ENCODE assay signal across 12 cellular contexts in the genomic region with DNA sequence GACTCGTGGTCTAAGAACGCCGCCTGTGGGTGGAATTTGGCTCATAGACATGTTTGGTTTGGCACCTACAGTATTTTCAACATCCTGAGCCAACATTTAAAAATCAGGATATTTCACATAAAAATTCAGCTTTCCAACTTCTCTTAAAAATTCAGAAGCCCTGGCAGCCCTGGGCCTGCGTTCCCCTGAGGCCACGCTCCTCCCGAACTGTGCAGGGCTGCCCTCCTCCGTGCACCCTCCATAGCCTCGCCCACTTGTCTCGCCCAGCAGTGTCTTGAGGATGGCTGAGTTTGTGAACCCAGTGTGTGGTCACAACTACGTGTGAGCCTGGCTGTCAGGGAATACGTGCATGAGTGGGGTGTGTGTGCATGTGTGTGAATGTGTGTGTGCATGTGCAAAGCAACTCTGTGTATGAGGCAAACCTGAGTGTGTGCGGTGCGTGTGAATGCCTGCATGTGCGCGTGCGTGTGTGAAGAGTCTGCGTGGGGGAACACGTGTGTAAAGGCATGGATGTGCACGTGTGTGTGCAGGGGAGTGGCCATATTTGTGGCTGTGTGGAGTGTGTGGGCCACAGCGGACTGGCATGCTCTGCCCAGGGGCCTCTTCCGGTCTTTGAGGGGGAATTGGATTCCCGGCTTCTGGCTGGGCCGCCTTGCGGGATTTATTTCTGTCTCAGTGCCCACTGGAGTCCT. TPM values are rescaled to one million over a fixed set of nuclear protein-coding genes. Genes with fewer than 3 reads are reported as not detected.
A peak's percentile ranks its signal among the peaks of the same experiment; 100 is the strongest.
DNase-seq lines count a peak whose midpoint lies in the region; TF ChIP-seq lines count a peak whose summit lies in the region.
"Had no signal": no experiment of that assay in that cellular context is flagged by ENCODE, and none has a peak within 500 bp of the region (broad histone marks: within the 10 kb centered on the region; RNA-seq: fewer than 3 reads in every experiment).

No MANE protein-coding gene starts in this region.

- intact Hi-C loops in left ventricle myocardium inferior (cut with micrococcal nuclease), result loop anchor here (5.0 kb wide), 1 partner anchor 201 kb away; no protein-coding TSS in a partner anchor

- TF ChIP-seq CTCF in HEK293 (tag by site-specific recombination; IDR thresholded peaks at IDR 0.05) (no peak), brain microvascular endothelial cell (IDR thresholded peaks at IDR 0.05; ENCODE audit: low read depth, low read length, missing control alignments) (peak; percentile 50), left ventricle myocardium inferior (IDR thresholded peaks at IDR 0.05; ENCODE audit: borderline replicate concordance) (peak; percentile 30), GM10248 (IDR thresholded peaks at IDR 0.05; ENCODE audit: control extremely low read depth, extremely low read depth, low read depth, missing control alignments) (no peak)

- no peaks in the 10 kb centered on the region for H3K36me3 ChIP-seq in HEK293 (ENCODE audit: control insufficient read depth in 2 of 2, insufficient read depth in 1 of 2, low read length in 2 of 2)
- H3K36me3 ChIP-seq in brain microvascular endothelial cell (replicated peaks), result no peaks in the 10 kb centered on the region
- H3K36me3 ChIP-seq in left ventricle myocardium inferior, result no peaks in the 10 kb centered on the region

- CTCF ChIA-PET in HEK293 (lab: Yijun Ruan, JAX) (interaction anchor here (1.5 to 1.6 kb wide), 3 partner anchors 8 to 90 kb away, joined by 3 to 12 read pairs (median 7); no protein-coding TSS in a partner anchor), GM10248 (lab: Yijun Ruan, JAX) (interaction anchor here (0.9 to 2.4 kb wide), 17 partner anchors 8 to 337 kb away, joined by 3 to 21 read pairs (median 12); a partner anchor contains a TSS)

- POLR2A ChIA-PET in HEK293 (lab: Yijun Ruan, JAX), result no interaction called here
- POLR2A ChIA-PET in GM10248 (lab: Yijun Ruan, JAX), result no interaction called here

- H3K4me1 ChIP-seq in HEK293 (ENCODE audit: control insufficient read depth, insufficient read depth, low read length) (no peaks in the 10 kb centered on the region), left ventricle myocardium inferior (peaks cover 31% of the 10 kb centered on the region)

- in situ Hi-C loops in brain microvascular endothelial cell (cut with HindIII; ENCODE audit: low pct_ligation_motif_present, low sequenced_read_pairs), result no loop called here

- no peaks in the 10 kb centered on the region for H3K27me3 ChIP-seq in brain microvascular endothelial cell (replicated peaks)
- no peaks in the 10 kb centered on the region for H3K27me3 ChIP-seq in left ventricle myocardium inferior (ENCODE audit: low read depth)

- H3K4me3 ChIP-seq in HEK293 (ENCODE audit: low read depth, low read length) (no peak overlapping the region), brain microvascular endothelial cell (ENCODE audit: low read depth, low read length) (no peak overlapping the region), left ventricle myocardium inferior (no peak overlapping the region)

- H3K27ac ChIP-seq in HEK293 (ENCODE audit: extremely low read depth, low read depth, low read length), result no peak overlapping the region
- H3K27ac ChIP-seq in brain microvascular endothelial cell, result no peak overlapping the region
- H3K27ac ChIP-seq in left ventricle myocardium inferior (replicated peaks), result no peak overlapping the region

- H3K9me3 ChIP-seq in HEK293 (ENCODE audit: control insufficient read depth, insufficient read depth, low read depth, low read length), result no peaks in the 10 kb centered on the region
- no peaks in the 10 kb centered on the region for H3K9me3 ChIP-seq in left ventricle myocardium inferior (replicated peaks)

- DNase-seq in brain microvascular endothelial cell (peak; percentile 78), left ventricle myocardium inferior (no peak), stromal cell of bone marrow (ENCODE audit: low read depth) (peak; percentile 71), DMS53 (lab: John Stamatoyannopoulos, UW) (no peak), GM10248 (ENCODE audit: extremely low spot score) (no peak), NCI-H1092 treated with DMSO at 0.1 percent for 48 hours (lab: John Stamatoyannopoulos, UW) (no peak), SKM-1 treated with dmso at 0.1 percent for 144 hours (lab: John Stamatoyannopoulos, UW; ENCODE audit: unreplicated experiment) (no peak)
- DNase-seq: activated CD4-positive, alpha-beta T cell treated with anti-CD3 and anti-CD28 coated beads, Interleukin-2, amount 50 U/mL, for 4 hours; erythroblast; midbrain; NCI-H1694 had no signal

TF ChIP-seq in HEK293, 187 proteins besides CTCF, POLR2A, EP300 and RAD21:
- peak; percentile 41; the same call in 1 of the 2 replicates for TF ChIP-seq ZFHX2 (tag by site-specific recombination; conservative IDR thresholded peaks at IDR 0.05)
- TF ChIP-seq ZNF174 (tag by site-specific recombination; IDR thresholded peaks at IDR 0.05), result no peak
- TF ChIP-seq ZBTB20 (tag by site-specific recombination; IDR thresholded peaks at IDR 0.05), result peak; percentile 34; the same call in 1 of the 2 replicates
TF ChIP-seq in HEK293: peak in this region for 2.

RNA-seq across cellular contexts. Expression of a gene that starts 30.9 kb away (rescaled TPM):
- 6.4 TPM for total RNA-seq in left ventricle myocardium inferior

RNA-seq across cellular contexts. Expression of a gene that starts 45.2 kb away (rescaled TPM):
- total RNA-seq in left ventricle myocardium inferior, result 7,440 TPM

Comparison
In these comparisons a context has a peak if more than half of its experiments do, and no peak if none do; other contexts are left out.
1. CTCF ChIP-seq: peak in brain microvascular endothelial cell (single experiment) and left ventricle myocardium inferior (single experiment); none in HEK293 (single experiment) and GM10248 (single experiment).
2. DNase-seq: peak in brain microvascular endothelial cell (single experiment) and stromal cell of bone marrow (single experiment); none in left ventricle myocardium inferior (single experiment), DMS53 (single experiment), GM10248 (single experiment), NCI-H1092 treated with DMSO at 0.1 percent for 48 hours (single experiment) and SKM-1 treated with dmso at 0.1 percent for 144 hours (single experiment).